25 cellular contexts compared by ENCODE assay signal in the genomic region with DNA sequence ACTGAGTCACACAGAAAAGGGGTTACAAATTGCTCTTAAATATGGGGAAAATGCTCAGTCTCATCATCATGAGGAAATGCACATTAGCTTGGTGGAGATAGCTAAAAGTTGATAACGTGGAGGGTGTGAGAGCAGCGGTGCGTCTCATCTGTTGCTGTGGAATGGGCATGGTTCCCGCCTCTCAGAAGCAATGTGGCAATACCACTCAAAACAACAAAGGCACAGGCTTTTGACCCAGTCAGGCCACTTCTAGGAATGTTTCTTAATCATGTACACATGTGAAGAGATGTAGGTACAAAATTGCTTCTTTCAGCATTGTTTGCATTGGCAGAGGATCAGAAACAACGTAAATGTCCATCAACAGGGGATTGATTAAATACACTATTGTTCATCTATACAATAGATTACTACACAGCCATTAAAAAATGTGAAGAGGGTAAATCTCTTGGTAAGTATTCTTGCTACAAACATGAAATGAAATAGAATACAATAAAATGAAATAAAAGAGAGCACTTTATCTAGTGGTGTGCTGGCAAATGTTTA.
DNase-seq lines count a peak whose midpoint lies in the region; ATAC-seq, FAIRE-seq and TF ChIP-seq lines count a peak whose summit lies in the region.
"Had no signal": no experiment of that assay in that cellular context is flagged by ENCODE, and none has a peak within 500 bp of the region (broad histone marks: within the 10 kb centered on the region; RNA-seq: fewer than 3 reads in every experiment).

No MANE protein-coding gene starts in this region.

- BruUV-seq in HepG2 (replicated peaks; lab: Mats Ljungman, UMichigan) = no TSS peak

- in situ Hi-C loops in HepG2 (cut with HindIII; ENCODE audit: extremely low pct_ligation_motif_present, low pct_unique_long_range_greater_than_20kb) = no loop called here

- TF ChIP-seq CTCF in HepG2 (CRISPR knock-in tag; IDR thresholded peaks at IDR 0.05) (no peak), right lobe of liver (IDR thresholded peaks at IDR 0.05) (no peak), RWPE2 (IDR thresholded peaks at IDR 0.05; ENCODE audit: poor library complexity, severe bottlenecking) (no peak), fibroblast of villous mesenchyme (IDR thresholded peaks at IDR 0.05; ENCODE audit: insufficient read depth, low read depth, low read length) (no peak), BE2C (IDR thresholded peaks at IDR 0.05; ENCODE audit: low read depth, low read length) (no peak), prostate gland (IDR thresholded peaks at IDR 0.05) (no peak)

- no peak for FAIRE-seq in HepG2 (lab: Jason Lieb, UNC)

- CTCF ChIA-PET in HepG2 (lab: Yijun Ruan, JAX; ENCODE audit: low intra/inter-chr PET ratio, low total read pairs) = no interaction called here

- TF ChIP-seq POLR2A in HepG2 (IDR thresholded peaks at IDR 0.05; ENCODE audit: insufficient read depth in 1 of 2, low read depth in 2 of 2, low read length in 2 of 2) = no peak
- no peak for TF ChIP-seq POLR2A in right lobe of liver (IDR thresholded peaks at IDR 0.05)
- no peak for TF ChIP-seq POLR2A in prostate gland (IDR thresholded peaks at IDR 0.05)

- no peaks in the 10 kb centered on the region for H4K20me1 ChIP-seq in HepG2 (ENCODE audit: insufficient read depth, low read length)

- no peak overlapping the region for H2AFZ ChIP-seq in HepG2 (ENCODE audit: low read length)

- ATAC-seq in HepG2 (no peak), right lobe of liver (no peak), RWPE2 (ENCODE audit: low read depth) (peak; percentile 86), GM21526 (IDR thresholded peaks at IDR 0.05; ENCODE audit: low FRiP score, unreplicated experiment) (no peak)
- ATAC-seq: activated CD4-positive, alpha-beta T cell treated with anti-CD3 and anti-CD28 coated beads for 36 hours; activated CD8-positive, alpha-beta T cell treated with anti-CD3 and anti-CD28 coated beads, Interleukin-2, amount 10 ng/mL, durations not matched to agents 7 days and 5 days; activated naive CD4-positive, alpha-beta T cell treated with anti-CD3 and anti-CD28 coated beads, Interleukin-2, amount 50 U/mL, for 72 hours had no signal

- 5% methylated on average over 5 of the region's 5 CpGs for WGBS in HepG2 (ENCODE audit: low lambda C conversion rate)
- WGBS in right lobe of liver (ENCODE audit: insufficient coverage, low coverage, low lambda C conversion rate, missing lambda C conversion rate) = 50% methylated on average over 3 of the region's 5 CpGs
- 43% methylated on average over 5 of the region's 5 CpGs for WGBS in prostate gland

- no peak overlapping the region for H3K4me2 ChIP-seq in HepG2 (ENCODE audit: low read depth, low read length)

- no peak for TF ChIP-seq RAD21 in HepG2 (CRISPR knock-in tag; IDR thresholded peaks at IDR 0.05)

- no peak overlapping the region for H3K9ac ChIP-seq in HepG2 (ENCODE audit: insufficient read depth, low read depth, low read length)

- no peak overlapping the region for H3K4me3 ChIP-seq in HepG2 (replicated peaks in 1 of 3; ENCODE audit: insufficient read depth in 1 of 3, low read depth in 2 of 3, low read length in 3 of 3)
- H3K4me3 ChIP-seq in right lobe of liver = no peak overlapping the region
- H3K4me3 ChIP-seq in RWPE2 (ENCODE audit: severe bottlenecking) = no peak overlapping the region
- no peak overlapping the region for H3K4me3 ChIP-seq in fibroblast of villous mesenchyme (ENCODE audit: low read depth, low read length)
- no peak overlapping the region for H3K4me3 ChIP-seq in BE2C (ENCODE audit: low read depth, low read length)
- no peak overlapping the region for H3K4me3 ChIP-seq in prostate gland
- H3K4me3 ChIP-seq: coronary artery, esophagus muscularis mucosa, skin epidermis had no signal

- TF ChIP-seq EP300 in HepG2 (IDR thresholded peaks at IDR 0.05; ENCODE audit: low read depth in 2 of 2, low read length in 2 of 2) = no peak
- no peak for TF ChIP-seq EP300 in HepG2 (CRISPR knock-in tag; IDR thresholded peaks at IDR 0.05; ENCODE audit: borderline replicate concordance)

- H3K27me3 ChIP-seq in HepG2 (ENCODE audit: control insufficient read depth in 1 of 2, insufficient read depth in 2 of 2, low read length in 2 of 2) (no peaks in the 10 kb centered on the region), right lobe of liver (no peaks in the 10 kb centered on the region), RWPE2 (ENCODE audit: insufficient read depth, poor library complexity, severe bottlenecking) (no peaks in the 10 kb centered on the region), BE2C (no peaks in the 10 kb centered on the region), prostate gland (replicated peaks; ENCODE audit: insufficient read depth) (no peaks in the 10 kb centered on the region)

- H3K9me3 ChIP-seq in HepG2 (ENCODE audit: low read length) (no peaks in the 10 kb centered on the region), right lobe of liver (no peaks in the 10 kb centered on the region), RWPE2 (ENCODE audit: severe bottlenecking) (peaks cover 1% of the 10 kb centered on the region), BE2C (no peaks in the 10 kb centered on the region), prostate gland (no peaks in the 10 kb centered on the region)
- H3K9me3 ChIP-seq: esophagus muscularis mucosa had no signal

- no peaks in the 10 kb centered on the region for H3K79me2 ChIP-seq in HepG2 (ENCODE audit: insufficient read depth, low read length)

- peak; percentile 19 for DNase-seq in HepG2 (ENCODE audit: low spot score)
- DNase-seq in right lobe of liver = no peak
- DNase-seq in RWPE2 (ENCODE audit: low spot score) = no peak
- peak; percentile 38 for DNase-seq in fibroblast of villous mesenchyme (ENCODE audit: low read depth)
- DNase-seq in BE2C = no peak
- no peak for DNase-seq in AML-193 (lab: John Stamatoyannopoulos, UW)
- no peak for DNase-seq in prostate gland (ENCODE audit: low spot score)
- DNase-seq: activated CD4-positive, alpha-beta T cell treated with anti-CD3 and anti-CD28 coated beads for 36 hours; activated CD8-positive, alpha-beta T cell treated with anti-CD3 and anti-CD28 coated beads, Interleukin-2, amount 10 ng/mL, durations not matched to agents 7 days and 5 days; aorta; CD8-positive, alpha-beta memory T cell; DMS79; GDM1; H7; hippocampal formation; left cardiac atrium; mesenchymal stem cell; MM.1S; NCI-H187; NCI-H2227 treated with DMSO at 0.1 percent for 48 hours had no signal

- H3K27ac ChIP-seq in HepG2 (ENCODE audit: extremely low read length, insufficient read depth, low read length) (no peak overlapping the region), right lobe of liver (no peak overlapping the region), RWPE2 (ENCODE audit: poor library complexity, severe bottlenecking) (no peak overlapping the region), prostate gland (no peak overlapping the region)
- H3K27ac ChIP-seq: coronary artery, esophagus muscularis mucosa, skin epidermis had no signal

- POLR2A ChIA-PET in HepG2 (lab: Yijun Ruan, JAX) = no interaction called here

- H3K4me1 ChIP-seq in HepG2 (ENCODE audit: insufficient read depth, low read length) = no peaks in the 10 kb centered on the region
- H3K4me1 ChIP-seq in right lobe of liver = no peaks in the 10 kb centered on the region
- peaks cover 3% of the 10 kb centered on the region for H3K4me1 ChIP-seq in RWPE2 (ENCODE audit: insufficient read depth, poor library complexity, severe bottlenecking)
- no peaks in the 10 kb centered on the region for H3K4me1 ChIP-seq in BE2C
- no peaks in the 10 kb centered on the region for H3K4me1 ChIP-seq in prostate gland (replicated peaks)
- H3K4me1 ChIP-seq: esophagus muscularis mucosa had no signal

- intact Hi-C loops in HepG2 (cut with micrococcal nuclease; ENCODE audit: unreplicated experiment) = loop anchor here (10.0 kb wide), 1 partner anchor 773 kb away; no protein-coding TSS in a partner anchor
- intact Hi-C loops in right lobe of liver (cut with DNase I) = no loop called here
- intact Hi-C loops in prostate gland (cut with DNase I) = no loop called here

- no peaks in the 10 kb centered on the region for H3K36me3 ChIP-seq in HepG2 (replicated peaks in 1 of 2; ENCODE audit: control insufficient read depth in 1 of 2, insufficient read depth in 2 of 2, low read length in 2 of 2)
- no peaks in the 10 kb centered on the region for H3K36me3 ChIP-seq in right lobe of liver
- H3K36me3 ChIP-seq in RWPE2 (ENCODE audit: low read depth) = no peaks in the 10 kb centered on the region
- no peaks in the 10 kb centered on the region for H3K36me3 ChIP-seq in BE2C
- no peaks in the 10 kb centered on the region for H3K36me3 ChIP-seq in prostate gland
- H3K36me3 ChIP-seq: esophagus muscularis mucosa had no signal

TF ChIP-seq in HepG2, 621 proteins besides CTCF, POLR2A, EP300 and RAD21:
- TF ChIP-seq, protein P1, sequence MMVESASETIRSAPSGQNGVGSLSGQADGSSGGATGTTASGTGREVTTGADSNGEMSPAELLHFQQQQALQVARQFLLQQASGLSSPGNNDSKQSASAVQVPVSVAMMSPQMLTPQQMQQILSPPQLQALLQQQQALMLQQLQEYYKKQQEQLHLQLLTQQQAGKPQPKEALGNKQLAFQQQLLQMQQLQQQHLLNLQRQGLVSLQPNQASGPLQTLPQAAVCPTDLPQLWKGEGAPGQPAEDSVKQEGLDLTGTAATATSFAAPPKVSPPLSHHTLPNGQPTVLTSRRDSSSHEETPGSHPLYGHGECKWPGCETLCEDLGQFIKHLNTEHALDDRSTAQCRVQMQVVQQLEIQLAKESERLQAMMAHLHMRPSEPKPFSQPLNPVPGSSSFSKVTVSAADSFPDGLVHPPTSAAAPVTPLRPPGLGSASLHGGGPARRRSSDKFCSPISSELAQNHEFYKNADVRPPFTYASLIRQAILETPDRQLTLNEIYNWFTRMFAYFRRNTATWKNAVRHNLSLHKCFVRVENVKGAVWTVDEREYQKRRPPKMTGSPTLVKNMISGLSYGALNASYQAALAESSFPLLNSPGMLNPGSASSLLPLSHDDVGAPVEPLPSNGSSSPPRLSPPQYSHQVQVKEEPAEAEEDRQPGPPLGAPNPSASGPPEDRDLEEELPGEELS (CRISPR knock-in tag; IDR thresholded peaks at IDR 0.05) = no peak
- TF ChIP-seq BCL6 (CRISPR knock-in tag; IDR thresholded peaks at IDR 0.05) = 0 out of 2 replicates have a peak, but pooled peaks have one; percentile 31

Comparison
In these comparisons a context has a peak if more than half of its experiments do, and no peak if none do; other contexts are left out.
1. DNase-seq: peak in HepG2 (single experiment) and fibroblast of villous mesenchyme (single experiment); none in right lobe of liver (0 of 3), RWPE2 (single experiment), BE2C (single experiment), AML-193 (0 of 2) and prostate gland (single experiment).